Comparison of ENCODE assay signal across 1 cellular context in genomic region chr1:15283500-15283899, GRCh38.
TF ChIP-seq lines count a peak whose summit lies in the region.

No MANE protein-coding gene starts in this region.

TF ChIP-seq in GM23338, 12 proteins besides CTCF, POLR2A, EP300 and RAD21 (continued from another document):
- TF ChIP-seq REST (IDR thresholded peaks at IDR 0.05; ENCODE audit: unreplicated experiment) (no peak), EZH2 (IDR thresholded peaks at IDR 0.05; ENCODE audit: low read depth, unreplicated experiment) (no peak), ZNF462 (CRISPR knock-in tag; IDR thresholded peaks at IDR 0.05) (no peak)
